In genomic region chr5:10233505-10233904, GRCh38 we compare ENCODE assay signal across 8 cellular contexts. TPM values are rescaled to one million over a fixed set of nuclear protein-coding genes. Genes with fewer than 3 reads are reported as not detected.
DNase-seq lines count a peak whose midpoint lies in the region; ATAC-seq and TF ChIP-seq lines count a peak whose summit lies in the region.

No MANE protein-coding gene starts in this region.

- no peaks in the 10 kb centered on the region for H3K4me1 Mint-ChIP-seq in effector memory CD8-positive, alpha-beta T cell (ENCODE audit: low read depth in 2 of 2)

- H3K4me3 Mint-ChIP-seq in effector memory CD8-positive, alpha-beta T cell, result no peak overlapping the region

- H3K36me3 Mint-ChIP-seq in effector memory CD8-positive, alpha-beta T cell (ENCODE audit: insufficient read depth), result peaks cover 12% of the 10 kb centered on the region

- H3K27me3 Mint-ChIP-seq in effector memory CD8-positive, alpha-beta T cell, result no peaks in the 10 kb centered on the region

- TF ChIP-seq CTCF in AG09319 (IDR thresholded peaks at IDR 0.05; ENCODE audit: low read depth, low read length) (peak; percentile 43), WERI-Rb-1 (IDR thresholded peaks at IDR 0.05; ENCODE audit: low read depth, low read length) (peak; percentile 51)

- H3K27me3 ChIP-seq in WERI-Rb-1 (ENCODE audit: insufficient read depth, low read depth, severe bottlenecking), result no peaks in the 10 kb centered on the region

- no peak overlapping the region for H3K4me3 ChIP-seq in WERI-Rb-1 (ENCODE audit: low read depth, low read length)

- no peaks in the 10 kb centered on the region for H3K9me3 ChIP-seq in WERI-Rb-1 (ENCODE audit: severe bottlenecking)

- peaks cover 29% of the 10 kb centered on the region for H3K36me3 ChIP-seq in WERI-Rb-1

- H3K27ac ChIP-seq in WERI-Rb-1, result no peak overlapping the region; the same call in 1 of the 2 replicates

- ATAC-seq in GM21447 (IDR thresholded peaks at IDR 0.05; ENCODE audit: unreplicated experiment), result no peak
- no peak for ATAC-seq in effector memory CD8-positive, alpha-beta T cell (replicated peaks)

- peak; percentile 70 for DNase-seq in AG09319 (ENCODE audit: extremely low read depth, low read depth)
- peak; percentile 91 for DNase-seq in HT1080 (ENCODE audit: low read depth)
- DNase-seq in WERI-Rb-1, result peak; percentile 87
- peak; percentile 69 for DNase-seq in left kidney (ENCODE audit: low read depth, low spot score)
- DNase-seq in activated T-cell treated with anti-CD3 and anti-CD28 coated beads for 4 hours, result no peak
- no peak for DNase-seq in effector memory CD8-positive, alpha-beta T cell
- DNase-seq in mucosa of gallbladder (ENCODE audit: low spot score), result no peak

- no peak overlapping the region for H3K27ac Mint-ChIP-seq in effector memory CD8-positive, alpha-beta T cell

- H3K9me3 Mint-ChIP-seq in effector memory CD8-positive, alpha-beta T cell, result no peaks in the 10 kb centered on the region

RNA-seq across cellular contexts. Expression of gene ATPSCKMT, which starts 16.2 kb away (rescaled TPM):
- 22.7 and 29.1 TPM in 2 replicates for total RNA-seq in HT1080 (2014; rRNA removed; shearing (Covaris generic))
- 28.6 and 32.1 TPM in 2 replicates for polyA plus RNA-seq in HT1080 (2015; cell fraction: cytosol; rRNA removed)
- 36.1 and 36.6 TPM in 2 replicates for polyA plus RNA-seq in HT1080 (2015; cell fraction: nucleus; rRNA removed)
- total RNA-seq in mucosa of gallbladder, result 26.8 TPM

RNA-seq across cellular contexts. Expression of gene CCT5, which starts 16.6 kb away (rescaled TPM):
- total RNA-seq in HT1080 (2014; rRNA removed; shearing (Covaris generic)), result 1,655 and 1,707 TPM in 2 replicates
- polyA plus RNA-seq in HT1080 (2015; cell fraction: cytosol; rRNA removed), result 977 and 997 TPM in 2 replicates
- 1,249 and 1,506 TPM in 2 replicates for polyA plus RNA-seq in HT1080 (2015; cell fraction: nucleus; rRNA removed)
- 133 TPM for total RNA-seq in mucosa of gallbladder

Comparison
In these comparisons a context has a peak if more than half of its experiments do, and no peak if none do; other contexts are left out.
1. DNase-seq: peak in AG09319 (single experiment), HT1080 (single experiment), WERI-Rb-1 (single experiment) and left kidney (single experiment); none in activated T-cell treated with anti-CD3 and anti-CD28 coated beads for 4 hours (single experiment), effector memory CD8-positive, alpha-beta T cell (0 of 3) and mucosa of gallbladder (single experiment).
2. RNA of gene CCT5, which starts 16.6 kb away (total RNA-seq): 1,655 to 1,707 TPM in HT1080; 133 TPM in mucosa of gallbladder (single experiment); every median in the first group is over 10 times any median in the second.